ENCODE assay signal across 19 cellular contexts in the genomic region with DNA sequence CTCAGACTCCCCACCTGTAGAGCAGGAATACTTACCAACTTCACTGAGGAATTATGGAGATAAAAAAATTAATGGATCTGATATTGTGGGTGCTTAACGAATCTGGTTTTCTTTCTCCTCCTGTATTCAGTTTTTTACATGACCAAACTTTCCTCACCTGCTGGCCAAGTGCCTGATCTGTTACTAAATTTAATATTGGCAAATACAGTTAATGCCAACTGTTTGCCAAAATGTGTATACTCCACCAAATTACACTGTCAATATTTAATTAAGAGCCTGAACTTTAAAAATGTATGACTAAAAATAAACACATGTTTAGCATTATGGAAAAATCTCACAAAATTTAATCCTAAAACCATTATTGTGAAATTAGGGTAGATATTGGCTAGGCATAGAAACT. TPM values are rescaled to one million over a fixed set of nuclear protein-coding genes. Genes with fewer than 3 reads are reported as not detected.
DNase-seq lines count a peak whose midpoint lies in the region; ATAC-seq, FAIRE-seq and TF ChIP-seq lines count a peak whose summit lies in the region.
"Had no signal": no experiment of that assay in that cellular context is flagged by ENCODE, and none has a peak within 500 bp of the region (broad histone marks: within the 10 kb centered on the region; RNA-seq: fewer than 3 reads in every experiment).

No MANE protein-coding gene starts in this region.

- no peaks in the 10 kb centered on the region for H3K9me3 Mint-ChIP-seq in CD4-positive, CD25-positive, alpha-beta regulatory T cell
- H3K9me3 Mint-ChIP-seq: CD14-positive monocyte; H9; naive thymus-derived CD4-positive, alpha-beta T cell had no signal

- no peaks in the 10 kb centered on the region for H3K9me2 ChIP-seq in neural cell (ENCODE audit: insufficient read depth, low read length)

- peaks cover 41% of the 10 kb centered on the region for H3K4me1 ChIP-seq in CD4-positive, CD25-positive, alpha-beta regulatory T cell (ENCODE audit: control insufficient read depth, insufficient read depth, low read length, poor library complexity, severe bottlenecking)
- H3K4me1 ChIP-seq in duodenal mucosa (ENCODE audit: control insufficient read depth in 1 of 2, insufficient read depth in 2 of 2, low read length in 2 of 2), result peaks cover 11 to 18% of the 10 kb centered on the region in 2 donors

- no peaks in the 10 kb centered on the region for H3K36me3 Mint-ChIP-seq in CD4-positive, CD25-positive, alpha-beta regulatory T cell

- H3F3A ChIP-seq in neural cell (ENCODE audit: insufficient read depth, low read length, poor library complexity, severe bottlenecking), result no peaks in the 10 kb centered on the region

- no peak for TF ChIP-seq EP300 in neural cell (conservative IDR thresholded peaks at IDR 0.05; ENCODE audit: poor library complexity, severe bottlenecking)

- H2AFZ ChIP-seq in neural cell (ENCODE audit: low read depth, low read length), result no peak overlapping the region

- no peaks in the 10 kb centered on the region for H4K20me1 ChIP-seq in neural cell (ENCODE audit: insufficient read depth)

- H3K27ac Mint-ChIP-seq in CD4-positive, CD25-positive, alpha-beta regulatory T cell, result peak overlapping the region in 1 of 3 donors; percentile 71
- H3K27ac Mint-ChIP-seq: CD14-positive monocyte, H9 had no signal

- ATAC-seq in CD4-positive, CD25-positive, alpha-beta regulatory T cell (ENCODE audit: low read depth in 2 of 2), result no peak
- no peak for ATAC-seq in HG03442 (IDR thresholded peaks at IDR 0.05; ENCODE audit: unreplicated experiment)
- ATAC-seq: naive thymus-derived CD4-positive, alpha-beta T cell; sciatic nerve had no signal

- H3K27ac ChIP-seq in CD4-positive, CD25-positive, alpha-beta regulatory T cell (ENCODE audit: insufficient read depth, low read length, poor library complexity, severe bottlenecking), result no peak overlapping the region
- H3K27ac ChIP-seq in duodenal mucosa (ENCODE audit: low read depth, low read length) (no peak overlapping the region), neural cell (ENCODE audit: low read length) (no peak overlapping the region)

- no peak for DNase-seq in CD4-positive, CD25-positive, alpha-beta regulatory T cell
- peak; percentile 8 for DNase-seq in NCI-H69 (lab: John Stamatoyannopoulos, UW)
- DNase-seq in SW 1271 (lab: John Stamatoyannopoulos, UW), result no peak
- DNase-seq in H54 (ENCODE audit: insufficient read length, low spot score), result no peak
- no peak for DNase-seq in HTR-8/SVneo (ENCODE audit: insufficient read length, low spot score)
- DNase-seq: activated CD8-positive, alpha-beta memory T cell treated with anti-CD3 and anti-CD28 coated beads for 24 hours; activated naive CD4-positive, alpha-beta T cell treated with Interleukin-2 at 50 U/mL for 16 hours; H9; kidney; naive thymus-derived CD4-positive, alpha-beta T cell; NCI-H1105 treated with DMSO at 0.1 percent for 48 hours; stimulated activated naive CD4-positive, alpha-beta T cell treated with Interleukin-2 at 50 U/mL for 16 hours had no signal

- no peaks in the 10 kb centered on the region for H3K27me3 ChIP-seq in CD4-positive, CD25-positive, alpha-beta regulatory T cell (ENCODE audit: control insufficient read depth, insufficient read depth, low read length)
- no peaks in the 10 kb centered on the region for H3K27me3 ChIP-seq in duodenal mucosa (ENCODE audit: control insufficient read depth in 1 of 2, insufficient read depth in 2 of 2, low read length in 2 of 2)
- H3K27me3 ChIP-seq in neural cell (ENCODE audit: insufficient read depth, low read depth, low read length), result no peaks in the 10 kb centered on the region

- H3K9me3 ChIP-seq in CD4-positive, CD25-positive, alpha-beta regulatory T cell (ENCODE audit: control insufficient read depth in 2 of 2, low read length in 2 of 2), result no peaks in the 10 kb centered on the region
- no peaks in the 10 kb centered on the region for H3K9me3 ChIP-seq in duodenal mucosa (ENCODE audit: control insufficient read depth in 1 of 2, low read length in 2 of 2)
- H3K9me3 ChIP-seq in neural cell (ENCODE audit: low read length), result no peaks in the 10 kb centered on the region

- TF ChIP-seq RAD21 in neural cell (conservative IDR thresholded peaks at IDR 0.05), result no peak

- no peak for TF ChIP-seq CTCF in neural cell (IDR thresholded peaks at IDR 0.05; ENCODE audit: poor library complexity, severe bottlenecking)

- peak overlapping the region; percentile 15 for H3K4me3 ChIP-seq in CD4-positive, CD25-positive, alpha-beta regulatory T cell (ENCODE audit: low read depth, low read length)
- H3K4me3 ChIP-seq in duodenal mucosa (ENCODE audit: low read depth in 1 of 2, low read length in 2 of 2), result peak overlapping the region; percentile 82
- peak overlapping the region; percentile 83 for H3K4me3 ChIP-seq in neural cell (ENCODE audit: low read length)

- peaks cover 75% of the 10 kb centered on the region for H3K79me2 ChIP-seq in neural cell (replicated peaks; ENCODE audit: insufficient read depth, low read length)

- peak overlapping the region in 1 of 4 donors; percentile 29 for H3K4me3 Mint-ChIP-seq in CD4-positive, CD25-positive, alpha-beta regulatory T cell
- H3K4me3 Mint-ChIP-seq: CD14-positive monocyte had no signal

- no peak for FAIRE-seq in H54 (lab: Jason Lieb, UNC)
- no peak for FAIRE-seq in HTR-8/SVneo (lab: Jason Lieb, UNC)
- FAIRE-seq: G401.6, kidney, TTC549 had no signal

- no peak overlapping the region for H3K4me2 ChIP-seq in neural cell (ENCODE audit: low read length)

- peak overlapping the region; percentile 1 to 15 for H3K9ac ChIP-seq in duodenal mucosa (ENCODE audit: low read depth in 1 of 2, low read length in 2 of 2)
- no peak overlapping the region for H3K9ac ChIP-seq in neural cell (ENCODE audit: low read length)

- H3K27me3 Mint-ChIP-seq in CD4-positive, CD25-positive, alpha-beta regulatory T cell, result peaks cover 4% of the 10 kb centered on the region
- H3K27me3 Mint-ChIP-seq: naive thymus-derived CD4-positive, alpha-beta T cell had no signal

- peaks cover 37 to 71% (median 59%) of the 10 kb centered on the region in 4 donors for H3K4me1 Mint-ChIP-seq in CD4-positive, CD25-positive, alpha-beta regulatory T cell

- H3K36me3 ChIP-seq in CD4-positive, CD25-positive, alpha-beta regulatory T cell (ENCODE audit: control insufficient read depth, insufficient read depth, low read length), result no peaks in the 10 kb centered on the region
- H3K36me3 ChIP-seq in duodenal mucosa (ENCODE audit: control insufficient read depth in 1 of 2, insufficient read depth in 2 of 2, low read length in 2 of 2), result no peaks in the 10 kb centered on the region
- H3K36me3 ChIP-seq in neural cell (ENCODE audit: insufficient read depth, low read length), result no peaks in the 10 kb centered on the region

- TF ChIP-seq POLR2A in H54 (IDR thresholded peaks at IDR 0.05; ENCODE audit: low read depth, low read length), result no peak

TF ChIP-seq in neural cell, 6 proteins besides CTCF, POLR2A, EP300 and RAD21:
- TF ChIP-seq EZH2 (IDR thresholded peaks at IDR 0.05; ENCODE audit: borderline replicate concordance, insufficient read depth, low read length, poor library complexity, severe bottlenecking) (no peak), TAF1 (IDR thresholded peaks at IDR 0.05; ENCODE audit: low read depth) (no peak)

RNA-seq across cellular contexts. Expression of gene PGRMC2, which starts 3.3 kb away (rescaled TPM):
- total RNA-seq in CD4-positive, CD25-positive, alpha-beta regulatory T cell, result 48.6 TPM
- 10 to 100 TPM; 12.7 to 20.4 (median 17.2) TPM for polyA plus RNA-seq in CD4-positive, CD25-positive, alpha-beta regulatory T cell
- polyA plus RNA-seq in neural cell, result 16.5 and 19.8 TPM in 2 replicates
- polyA minus RNA-seq in neural cell, result 17.3 and 17.4 TPM in 2 replicates

Comparison
In these comparisons a context has a peak if more than half of its experiments do, and no peak if none do; other contexts are left out.
1. H3K4me3 ChIP-seq: peak in every context shown above with its lines; median percentile 83 in neural cell; 82 in duodenal mucosa; 15 in CD4-positive, CD25-positive, alpha-beta regulatory T cell.